ENCODE assay signal across 13 cellular contexts in genomic region chr22:45328822-45329535, GRCh38. TPM values are rescaled to one million over a fixed set of nuclear protein-coding genes. Genes with fewer than 3 reads are reported as not detected.
A peak's percentile ranks its signal among the peaks of the same experiment; 100 is the strongest.
DNase-seq lines count a peak whose midpoint lies in the region; ATAC-seq and TF ChIP-seq lines count a peak whose summit lies in the region.
"Had no signal": no experiment of that assay in that cellular context is flagged by ENCODE, and none has a peak within 500 bp of the region (broad histone marks: within the 10 kb centered on the region; RNA-seq: fewer than 3 reads in every experiment).

No MANE protein-coding gene starts in this region.

- no peaks in the 10 kb centered on the region for H3K27me3 Mint-ChIP-seq in activated T-cell treated with anti-CD3 and anti-CD28 coated beads, Interleukin-2, amount 50 U/mL, for 24 hours
- H3K27me3 Mint-ChIP-seq: activated B cell treated with CpG ODN at 0.5 μM for 24 hours had no signal

- no peak for DNase-seq in activated T-cell treated with anti-CD3 and anti-CD28 coated beads, Interleukin-2, amount 50 U/mL, for 24 hours
- no peak for DNase-seq in activated T-cell treated with anti-CD3 and anti-CD28 coated beads for 4 hours
- peak; percentile 70 for DNase-seq in SK-MEL-5 (ENCODE audit: low read depth, low spot score)
- DNase-seq in left ventricle myocardium inferior: no peak
- no peak for DNase-seq in HAP-1 (ENCODE audit: low spot score in 2 of 2)
- DNase-seq: ACHN, activated B cell treated with CpG ODN at 0.5 μM for 24 hours, esophagus squamous epithelium, SIG-M5 had no signal

- in situ Hi-C loops in SK-MEL-5 (cut with HindIII; ENCODE audit: low pct_unique_long_range_greater_than_20kb, low sequenced_read_pairs) (no loop called here), HAP-1 (cut with MboI; ENCODE audit: low sequenced_read_pairs) (no loop called here)

- no peaks in the 10 kb centered on the region for H3K9me3 Mint-ChIP-seq in activated T-cell treated with anti-CD3 and anti-CD28 coated beads, Interleukin-2, amount 50 U/mL, for 24 hours
- H3K9me3 Mint-ChIP-seq: activated B cell treated with CpG ODN at 0.5 μM for 24 hours had no signal

- peaks cover 48% of the 10 kb centered on the region for H3K36me3 ChIP-seq in left ventricle myocardium inferior
- peaks cover 18 to 29% (median 21%) of the 10 kb centered on the region in 3 donors for H3K36me3 ChIP-seq in skeletal muscle tissue (ENCODE audit: control insufficient read depth in 3 of 3, insufficient read depth in 3 of 3, low read length in 3 of 3)
- peaks cover 19% of the 10 kb centered on the region for H3K36me3 ChIP-seq in HAP-1 (replicated peaks)

- H3K27ac ChIP-seq in left ventricle myocardium inferior (replicated peaks): peak overlapping the region; percentile 83
- H3K27ac ChIP-seq in skeletal muscle tissue (ENCODE audit: low read depth, low read length): peak overlapping the region; percentile 93

- peaks cover 53% of the 10 kb centered on the region for H3K4me1 ChIP-seq in left ventricle myocardium inferior
- peaks cover 36 to 66% (median 57%) of the 10 kb centered on the region in 3 donors for H3K4me1 ChIP-seq in skeletal muscle tissue (ENCODE audit: control insufficient read depth in 3 of 3, insufficient read depth in 3 of 3, low read length in 3 of 3)
- H3K4me1 ChIP-seq in HAP-1: no peaks in the 10 kb centered on the region

- H3K27ac Mint-ChIP-seq in activated T-cell treated with anti-CD3 and anti-CD28 coated beads, Interleukin-2, amount 50 U/mL, for 24 hours: peak overlapping the region; percentile 58
- H3K27ac Mint-ChIP-seq: activated B cell treated with CpG ODN at 0.5 μM for 24 hours had no signal

- H3K4me3 ChIP-seq in left ventricle myocardium inferior (no peak overlapping the region), skeletal muscle tissue (ENCODE audit: low read length in 3 of 3) (no peak overlapping the region), HAP-1 (no peak overlapping the region)
- H3K4me3 ChIP-seq: esophagus squamous epithelium had no signal

- H3K4me1 Mint-ChIP-seq in activated T-cell treated with anti-CD3 and anti-CD28 coated beads, Interleukin-2, amount 50 U/mL, for 24 hours (ENCODE audit: low read depth): peaks cover 23% of the 10 kb centered on the region

- H3K9me3 ChIP-seq in left ventricle myocardium inferior (replicated peaks) (no peaks in the 10 kb centered on the region), skeletal muscle tissue (ENCODE audit: control insufficient read depth in 3 of 3, low read length in 3 of 3) (no peaks in the 10 kb centered on the region), HAP-1 (no peaks in the 10 kb centered on the region)
- H3K9me3 ChIP-seq: esophagus squamous epithelium had no signal

- no peak overlapping the region for H3K4me3 Mint-ChIP-seq in activated T-cell treated with anti-CD3 and anti-CD28 coated beads, Interleukin-2, amount 50 U/mL, for 24 hours
- H3K4me3 Mint-ChIP-seq: activated B cell treated with CpG ODN at 0.5 μM for 24 hours had no signal

- TF ChIP-seq CTCF in left ventricle myocardium inferior (IDR thresholded peaks at IDR 0.05; ENCODE audit: borderline replicate concordance): no peak

- ATAC-seq in GM18873 (IDR thresholded peaks at IDR 0.05; ENCODE audit: low FRiP score, unreplicated experiment) (no peak), GM19023 (IDR thresholded peaks at IDR 0.05; ENCODE audit: unreplicated experiment) (no peak)

- peak overlapping the region; percentile 33 to 75 (median 34) for H3K9ac ChIP-seq in skeletal muscle tissue (ENCODE audit: low read depth in 1 of 3, low read length in 3 of 3)

- no peaks in the 10 kb centered on the region for H3K27me3 ChIP-seq in left ventricle myocardium inferior (ENCODE audit: low read depth)
- H3K27me3 ChIP-seq in skeletal muscle tissue (ENCODE audit: control insufficient read depth in 3 of 3, insufficient read depth in 3 of 3, low read length in 3 of 3): no peaks in the 10 kb centered on the region
- H3K27me3 ChIP-seq in HAP-1 (ENCODE audit: low read depth): no peaks in the 10 kb centered on the region
- H3K27me3 ChIP-seq: esophagus squamous epithelium had no signal

- peaks cover 87% of the 10 kb centered on the region for H3K36me3 Mint-ChIP-seq in activated T-cell treated with anti-CD3 and anti-CD28 coated beads, Interleukin-2, amount 50 U/mL, for 24 hours (ENCODE audit: low read depth)

- intact Hi-C loops in left ventricle myocardium inferior (cut with micrococcal nuclease): no loop called here

RNA-seq across cellular contexts. Expression of gene FAM118A, which starts 19.2 kb away (rescaled TPM):
- total RNA-seq in SK-MEL-5 (2014; rRNA removed; shearing (Covaris generic)): 18.2 and 29.2 TPM in 2 replicates
- 27.6 and 29.4 TPM in 2 replicates for polyA plus RNA-seq in SK-MEL-5 (2015; cell fraction: cytosol; rRNA removed)
- 156 and 203 TPM in 2 replicates for polyA plus RNA-seq in SK-MEL-5 (2015; cell fraction: nucleus; rRNA removed)
- 14.1 TPM for total RNA-seq in left ventricle myocardium inferior
- total RNA-seq in skeletal muscle tissue: 17.2 TPM

RNA-seq across cellular contexts. Expression of gene UPK3A, which starts 44.2 kb away (rescaled TPM):
- not detected in 2 replicates for total RNA-seq in SK-MEL-5 (2014; rRNA removed; shearing (Covaris generic))
- not detected in 2 replicates for polyA plus RNA-seq in SK-MEL-5 (2015; cell fraction: cytosol; rRNA removed)
- not detected in 2 replicates for polyA plus RNA-seq in SK-MEL-5 (2015; cell fraction: nucleus; rRNA removed)
- not detected for total RNA-seq in left ventricle myocardium inferior
- total RNA-seq in skeletal muscle tissue: not detected
- total RNA-seq: esophagus squamous epithelium, LHCN-M2 had no signal
